14 cellular contexts compared by ENCODE assay signal in genomic region chr3:140756240-140757016, GRCh38.
A peak's percentile ranks its signal among the peaks of the same experiment; 100 is the strongest.
DNase-seq lines count a peak whose midpoint lies in the region; ATAC-seq and TF ChIP-seq lines count a peak whose summit lies in the region.
"Had no signal": no experiment of that assay in that cellular context is flagged by ENCODE, and none has a peak within 500 bp of the region (broad histone marks: within the 10 kb centered on the region; RNA-seq: fewer than 3 reads in every experiment).

No MANE protein-coding gene starts in this region.

- no peaks in the 10 kb centered on the region for H3K4me1 ChIP-seq in H9 (ENCODE audit: insufficient read depth, low read length)
- H3K4me1 ChIP-seq: pancreas, tibial artery had no signal

- no peaks in the 10 kb centered on the region for H3K79me1 ChIP-seq in H9 (ENCODE audit: insufficient read depth, low read depth, low read length, poor library complexity, severe bottlenecking)

- no peak overlapping the region for H3K27ac ChIP-seq in H9 (ENCODE audit: insufficient read length, low read depth, low read length)
- H3K27ac ChIP-seq: pancreas, tibial artery had no signal

- peaks cover 12% of the 10 kb centered on the region for H3K27me3 Mint-ChIP-seq in dendritic cell treated with granulocyte-macrophage colony-stimulating factor and Interleukin-4, amounts not matched to agents 40 ng/mL and 50 ng/mL, for 4 days
- H3K27me3 Mint-ChIP-seq in type B pancreatic cell, result peaks cover 17% of the 10 kb centered on the region
- peaks cover 4% of the 10 kb centered on the region for H3K27me3 Mint-ChIP-seq in H9 (ENCODE audit: low read depth)

- no peaks in the 10 kb centered on the region for H3K9me3 Mint-ChIP-seq in dendritic cell treated with granulocyte-macrophage colony-stimulating factor and Interleukin-4, amounts not matched to agents 40 ng/mL and 50 ng/mL, for 4 days
- H3K9me3 Mint-ChIP-seq in type B pancreatic cell (no peaks in the 10 kb centered on the region), H9 (no peaks in the 10 kb centered on the region)

- no peak overlapping the region for H3K4me3 Mint-ChIP-seq in dendritic cell treated with granulocyte-macrophage colony-stimulating factor and Interleukin-4, amounts not matched to agents 40 ng/mL and 50 ng/mL, for 4 days
- H3K4me3 Mint-ChIP-seq in type B pancreatic cell (no peak overlapping the region), H9 (no peak overlapping the region)

- H3K4me1 Mint-ChIP-seq in dendritic cell treated with granulocyte-macrophage colony-stimulating factor and Interleukin-4, amounts not matched to agents 40 ng/mL and 50 ng/mL, for 4 days (ENCODE audit: low read depth), result peaks cover 20% of the 10 kb centered on the region
- H3K4me1 Mint-ChIP-seq in type B pancreatic cell (ENCODE audit: unreplicated experiment) (no peaks in the 10 kb centered on the region), H9 (peaks cover 6 to 11% of the 10 kb centered on the region in 2 experiments; a peak in 3 of 4 replicates)

- H4K8ac ChIP-seq in H9 (replicated peaks; ENCODE audit: insufficient read length, low read depth, low read length), result no peak overlapping the region

- H2AK5ac ChIP-seq in H9 (ENCODE audit: insufficient read length, low read length), result no peak overlapping the region

- no peak overlapping the region for H2BK15ac ChIP-seq in H9 (ENCODE audit: low read depth, low read length)

- no peak overlapping the region for H3K4ac ChIP-seq in H9 (ENCODE audit: low read depth, low read length)

- peak overlapping the region; percentile 53 for H3K27ac Mint-ChIP-seq in dendritic cell treated with granulocyte-macrophage colony-stimulating factor and Interleukin-4, amounts not matched to agents 40 ng/mL and 50 ng/mL, for 4 days
- H3K27ac Mint-ChIP-seq in type B pancreatic cell, result no peak overlapping the region
- no peak overlapping the region for H3K27ac Mint-ChIP-seq in H9

- H3K79me2 ChIP-seq in H9 (ENCODE audit: insufficient read depth, low read length), result no peaks in the 10 kb centered on the region

- H3K23ac ChIP-seq in H9 (ENCODE audit: insufficient read length, low read depth, low read length), result no peak overlapping the region

- no peak overlapping the region for H3T11ph ChIP-seq in H9 (ENCODE audit: low read length)

- no peaks in the 10 kb centered on the region for H3K23me2 ChIP-seq in H9 (ENCODE audit: insufficient read length, low read depth, low read length, poor library complexity, severe bottlenecking)

- H2BK120ac ChIP-seq in H9 (ENCODE audit: low read depth, low read length, poor library complexity, severe bottlenecking), result no peak overlapping the region

- no peak overlapping the region for H2AFZ ChIP-seq in H9 (ENCODE audit: low read length)

- no peak overlapping the region for H4K5ac ChIP-seq in H9 (ENCODE audit: insufficient read length, low read depth, low read length)

- WGBS in H9 (ENCODE audit: extremely low coverage, insufficient read length, low lambda C conversion rate), result no CpG with 5 or more reads among the region's 1 CpG

- no peak overlapping the region for H3K14ac ChIP-seq in H9 (ENCODE audit: insufficient read depth, low read length)

- no peak overlapping the region for H2BK12ac ChIP-seq in H9 (ENCODE audit: insufficient read length, low read depth, low read length)

- TF ChIP-seq CTCF in type B pancreatic cell (conservative IDR thresholded peaks at IDR 0.05), result no peak
- TF ChIP-seq CTCF in H9 (conservative IDR thresholded peaks at IDR 0.05), result no peak

- H3K9ac ChIP-seq in H9 (ENCODE audit: extremely low read depth, insufficient read length, low read length), result no peak overlapping the region

- H4K20me1 ChIP-seq in H9 (ENCODE audit: control insufficient read depth, insufficient read depth, insufficient read length), result no peaks in the 10 kb centered on the region

- no peak overlapping the region for H4K91ac ChIP-seq in H9 (ENCODE audit: insufficient read length, low read depth, low read length)

- H3K9me3 ChIP-seq in H9 (ENCODE audit: control insufficient read depth, low read depth, low read length), result no peaks in the 10 kb centered on the region
- H3K9me3 ChIP-seq: pancreas, tibial artery had no signal

- no peak overlapping the region for H2BK20ac ChIP-seq in H9 (ENCODE audit: low read depth, low read length, poor library complexity, severe bottlenecking)

- H3K56ac ChIP-seq in H9 (ENCODE audit: insufficient read length, low read depth, low read length), result no peak overlapping the region

- DNase-seq in NCI-H2196 (lab: John Stamatoyannopoulos, UW; ENCODE audit: unreplicated experiment) (no peak), DMS79 treated with DMSO at 0.1 percent for 48 hours (lab: John Stamatoyannopoulos, UW) (no peak), type B pancreatic cell (ENCODE audit: extremely low spot score, unreplicated experiment) (no peak), H9 (no peak)
- DNase-seq: caudate nucleus, NCI-H526, pancreas, SW 1271, tibial artery had no signal

- no peak overlapping the region for H2BK5ac ChIP-seq in H9 (ENCODE audit: insufficient read length, low read length)

- no peak overlapping the region for H3K18ac ChIP-seq in H9 (ENCODE audit: insufficient read length, low read depth, low read length)

- intact Hi-C loops in dendritic cell treated with granulocyte-macrophage colony-stimulating factor and Interleukin-4, amounts not matched to agents 40 ng/mL and 50 ng/mL, for 4 days (cut with micrococcal nuclease), result no loop called here

- no peaks in the 10 kb centered on the region for H3K36me3 Mint-ChIP-seq in dendritic cell treated with granulocyte-macrophage colony-stimulating factor and Interleukin-4, amounts not matched to agents 40 ng/mL and 50 ng/mL, for 4 days (ENCODE audit: low read depth)
- H3K36me3 Mint-ChIP-seq in type B pancreatic cell (no peaks in the 10 kb centered on the region), H9 (ENCODE audit: insufficient read depth in 1 of 3, low read depth in 3 of 3) (no peaks in the 10 kb centered on the region)

- H3K27me3 ChIP-seq in H9 (ENCODE audit: insufficient read depth, low read length), result no peaks in the 10 kb centered on the region
- H3K27me3 ChIP-seq: pancreas had no signal

- ATAC-seq in GM19035 (IDR thresholded peaks at IDR 0.05; ENCODE audit: unreplicated experiment) (peak; percentile 56), GM21576 (IDR thresholded peaks at IDR 0.05; ENCODE audit: unreplicated experiment) (peak; percentile 79), HG03135 (IDR thresholded peaks at IDR 0.05; ENCODE audit: unreplicated experiment) (peak; percentile 73)
- ATAC-seq: HCT116 had no signal

- H3K4me2 ChIP-seq in H9 (ENCODE audit: insufficient read depth, insufficient read length, low read length), result no peak overlapping the region
